Comparison of ENCODE assay signal across 8 cellular contexts in genomic region chr11:66579017-66579606, GRCh38. TPM values are rescaled to one million over a fixed set of nuclear protein-coding genes. Genes with fewer than 3 reads are reported as not detected.
A peak's percentile ranks its signal among the peaks of the same experiment; 100 is the strongest.
DNase-seq lines count a peak whose midpoint lies in the region; ATAC-seq, FAIRE-seq and TF ChIP-seq lines count a peak whose summit lies in the region.

No MANE protein-coding gene starts in this region.

- no TSS peak for BruUV-seq in mammary epithelial cell (replicated peaks; lab: Mats Ljungman, UMichigan)

- no peaks in the 10 kb centered on the region for H4K20me1 ChIP-seq in mammary epithelial cell (ENCODE audit: insufficient read depth, low read length)

- no peak overlapping the region for H3K4me3 ChIP-seq in GM06990 (replicated peaks; ENCODE audit: low read depth, low read length)
- H3K4me3 ChIP-seq in mammary epithelial cell (replicated peaks in 1 of 3; ENCODE audit: insufficient read depth in 1 of 3, low read depth in 2 of 3, low read length in 3 of 3), result no peak overlapping the region
- no peak overlapping the region for H3K4me3 ChIP-seq in kidney (ENCODE audit: low read length in 2 of 2)

- intact Hi-C loops in mammary epithelial cell (cut with micrococcal nuclease) (loop anchor here (1.0 to 2.0 kb wide), 3 partner anchors 38 to 255 kb away; partner anchors contain the start of gene RBM14), kidney (cut with DNase I) (no loop called here)

- no peaks in the 10 kb centered on the region for H3K79me2 ChIP-seq in mammary epithelial cell (ENCODE audit: insufficient read depth, low read length)

- dilution Hi-C loops in mammary epithelial cell (cut with HindIII; ENCODE audit: low sequenced_read_pairs), result no loop called here

- H3K9ac ChIP-seq in mammary epithelial cell (ENCODE audit: insufficient read depth, low read length) (no peak overlapping the region), kidney (ENCODE audit: low read length in 2 of 2) (no peak overlapping the region)

- 29% methylated on average over 17 of the region's 25 CpGs for WGBS in mammary epithelial cell (ENCODE audit: low coverage, missing lambda C conversion rate)

- TF ChIP-seq CTCF in GM06990 (IDR thresholded peaks at IDR 0.05; ENCODE audit: insufficient read depth, low read length, poor library complexity, severe bottlenecking) (peak; percentile 80), mammary epithelial cell (conservative IDR thresholded peaks at IDR 0.05 in 1 of 2, IDR thresholded peaks at IDR 0.05 in 1 of 2; ENCODE audit: extremely low read depth in 1 of 2, insufficient read depth in 1 of 2, low read depth in 1 of 2, low read length in 2 of 2) (peak; percentile 68 to 81), kidney (IDR thresholded peaks at IDR 0.05; ENCODE audit: borderline replicate concordance, extremely low read depth, insufficient read depth) (peak; percentile 80)

- no peak for FAIRE-seq in kidney (lab: Jason Lieb, UNC)

- peak overlapping the region; percentile 22 for H2AFZ ChIP-seq in mammary epithelial cell (ENCODE audit: low read depth, low read length)

- H3K27me3 ChIP-seq in GM06990 (replicated peaks; ENCODE audit: control insufficient read depth, insufficient read depth, low read length) (no peaks in the 10 kb centered on the region), mammary epithelial cell (ENCODE audit: insufficient read depth, low read length) (no peaks in the 10 kb centered on the region)

- in situ Hi-C loops in mammary epithelial cell (cut with MboI; ENCODE audit: low sequenced_read_pairs in 2 of 2), result no loop called here

- H3K9me3 ChIP-seq in mammary epithelial cell (replicated peaks; ENCODE audit: insufficient read depth, low read length), result peaks cover 4% of the 10 kb centered on the region
- H3K9me3 ChIP-seq in kidney (ENCODE audit: control insufficient read depth in 1 of 2, low read length in 2 of 2), result no peaks in the 10 kb centered on the region

- H3K4me2 ChIP-seq in mammary epithelial cell (ENCODE audit: insufficient read depth, low read depth, low read length), result peak overlapping the region; percentile 19

- CTCF ChIA-PET in mammary epithelial cell (lab: Charles Lee; ENCODE audit: low non-redundant PET), result no interaction called here

- peak; percentile 60 for DNase-seq in GM06990 (ENCODE audit: extremely low read depth, insufficient read length)
- DNase-seq in NCI-H146 (lab: John Stamatoyannopoulos, UW), result peak; percentile 59
- DNase-seq in mammary epithelial cell, result peak; percentile 56
- peak; percentile 82 for DNase-seq in kidney
- DNase-seq in stimulated activated CD4-positive, alpha-beta T cell treated with anti-CD3 and anti-CD28 coated beads, Interleukin-1b, Interleukin-23, amount 100 ng/mL, for 4 hours (ENCODE audit: low read depth in 2 of 2), result peak; percentile 76 to 83

- ATAC-seq in activated CD4-positive, CD25-positive, alpha-beta regulatory T cell treated with anti-CD3 and anti-CD28 coated beads, Interleukin-2, amount 50 U/mL, for 24 hours, result peak; percentile 70 to 85
- ATAC-seq in GM21529 (IDR thresholded peaks at IDR 0.05; ENCODE audit: unreplicated experiment) (no peak), HG03354 (IDR thresholded peaks at IDR 0.05; ENCODE audit: poor library complexity, severe bottlenecking, unreplicated experiment) (no peak)

- H3K36me3 ChIP-seq in GM06990 (ENCODE audit: control insufficient read depth, insufficient read depth, low read length), result no peaks in the 10 kb centered on the region
- no peaks in the 10 kb centered on the region for H3K36me3 ChIP-seq in mammary epithelial cell (ENCODE audit: insufficient read depth, low read length)
- no peaks in the 10 kb centered on the region for H3K36me3 ChIP-seq in kidney (ENCODE audit: control insufficient read depth in 1 of 2, insufficient read depth in 2 of 2, low read length in 2 of 2)

- H3K27ac ChIP-seq in mammary epithelial cell (ENCODE audit: insufficient read depth, low read depth, low read length) (no peak overlapping the region), kidney (ENCODE audit: low read depth in 2 of 2, low read length in 2 of 2) (no peak overlapping the region)

- H3K4me1 ChIP-seq in mammary epithelial cell (ENCODE audit: insufficient read depth, low read length) (no peaks in the 10 kb centered on the region), kidney (ENCODE audit: control insufficient read depth in 1 of 2, insufficient read depth in 1 of 2, low read depth in 1 of 2, low read length in 2 of 2) (peaks cover 0 to 2% of the 10 kb centered on the region in 2 donors)

RNA-seq across cellular contexts. Expression of gene CTSF, which starts 10.7 kb away (rescaled TPM):
- 10 to 100 TPM in 1 of 2 donors, 1 to 10 TPM in 1; 5.3 to 16.5 TPM for total RNA-seq in mammary epithelial cell
- polyA plus RNA-seq in mammary epithelial cell, result 3.8 TPM
- 0.93 TPM for polyA minus RNA-seq in mammary epithelial cell
- total RNA-seq in kidney, result 58.0 TPM
- 80.4 TPM for polyA plus RNA-seq in kidney (ENCODE audit: insufficient read depth, low read depth, low replicate concordance)

RNA-seq across cellular contexts. Expression of gene CCDC87, which starts 13.8 kb away (rescaled TPM):
- total RNA-seq in mammary epithelial cell, result under 1 TPM; 0.31 to 0.83 TPM
- 0.22 TPM for polyA plus RNA-seq in mammary epithelial cell
- polyA minus RNA-seq in mammary epithelial cell, result not detected
- total RNA-seq in kidney, result 1.0 TPM
- 0.13 TPM for polyA plus RNA-seq in kidney (ENCODE audit: insufficient read depth, low read depth, low replicate concordance)

RNA-seq across cellular contexts. Expression of gene CCS, which starts 13.9 kb away (rescaled TPM):
- total RNA-seq in mammary epithelial cell (10 to 100 TPM; 21.3 to 31.2 TPM), kidney (40.7 TPM)
- polyA plus RNA-seq in mammary epithelial cell (21.7 TPM), kidney (ENCODE audit: insufficient read depth, low read depth, low replicate concordance) (78.7 TPM)
- polyA minus RNA-seq in mammary epithelial cell, result 29.4 TPM

RNA-seq across cellular contexts. Expression of gene ACTN3, which starts 32.4 kb away (rescaled TPM):
- total RNA-seq in mammary epithelial cell, result not detected
- 0.01 TPM for polyA plus RNA-seq in mammary epithelial cell
- 6.0 TPM for polyA minus RNA-seq in mammary epithelial cell
- 0.16 TPM for total RNA-seq in kidney
- polyA plus RNA-seq in kidney (ENCODE audit: insufficient read depth, low read depth, low replicate concordance), result not detected

RNA-seq across cellular contexts. Expression of gene ZDHHC24, which starts 33.3 kb away (rescaled TPM):
- total RNA-seq in mammary epithelial cell (10 to 100 TPM; 11.0 to 16.8 TPM), kidney (18.7 TPM)
- polyA plus RNA-seq in mammary epithelial cell (6.2 TPM), kidney (ENCODE audit: insufficient read depth, low read depth, low replicate concordance) (13.2 TPM)
- 1.6 TPM for polyA minus RNA-seq in mammary epithelial cell

Comparison
In these comparisons a context has a peak if more than half of its experiments do, and no peak if none do; other contexts are left out.
1. ATAC-seq: peak in activated CD4-positive, CD25-positive, alpha-beta regulatory T cell treated with anti-CD3 and anti-CD28 coated beads, Interleukin-2, amount 50 U/mL, for 24 hours (2 of 2); none in GM21529 (single experiment) and HG03354 (single experiment).
2. Peak in every context shown above with its lines, with median percentiles within 50 percentile points of each other: DNase-seq and CTCF ChIP-seq.